Comparison of ENCODE assay signal across 8 cellular contexts in the genomic region with DNA sequence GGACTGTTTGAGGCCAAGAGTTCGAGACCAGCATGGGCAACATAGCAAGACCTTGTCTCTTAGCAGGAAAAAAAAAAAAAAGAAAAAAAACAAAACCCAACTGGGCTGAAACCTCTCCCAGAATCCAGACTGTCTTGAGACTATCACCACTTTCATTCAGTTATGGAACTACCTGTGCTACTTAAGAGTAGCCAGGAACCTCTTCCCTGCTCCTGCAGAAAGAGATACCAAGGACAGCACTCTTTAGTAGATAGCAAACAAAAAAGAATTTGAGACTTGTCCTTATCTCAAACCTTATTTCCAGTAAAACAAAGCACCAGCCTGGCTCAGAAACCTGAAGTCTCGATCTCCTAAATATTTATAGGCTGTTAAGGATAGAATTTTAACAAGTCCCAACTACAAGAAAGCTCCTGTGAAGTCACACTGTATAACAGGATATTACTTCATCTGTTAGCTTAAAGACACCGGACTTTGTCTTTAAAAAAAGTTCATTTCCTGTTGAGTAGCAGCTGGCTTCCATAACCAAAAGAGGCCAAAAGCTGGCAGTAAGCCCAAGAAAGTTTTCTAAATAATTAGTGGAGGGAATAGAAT. TPM values are rescaled to one million over a fixed set of nuclear protein-coding genes. Genes with fewer than 3 reads are reported as not detected.
DNase-seq lines count a peak whose midpoint lies in the region; ATAC-seq and TF ChIP-seq lines count a peak whose summit lies in the region.

No MANE protein-coding gene starts in this region.

- peaks cover 39% of the 10 kb centered on the region for H3K4me1 ChIP-seq in ACC112 (ENCODE audit: control insufficient read depth, insufficient read depth, low read length, unreplicated experiment)

- peaks cover 3% of the 10 kb centered on the region for H3K9me3 Mint-ChIP-seq in activated CD8-positive, alpha-beta T cell treated with anti-CD3 and anti-CD28 coated beads, Interleukin-2, amount 10 ng/mL, durations not matched to agents 7 days and 5 days (ENCODE audit: insufficient read depth)

- ATAC-seq in activated CD8-positive, alpha-beta T cell treated with anti-CD3 and anti-CD28 coated beads, Interleukin-2, amount 10 ng/mL, durations not matched to agents 7 days and 5 days: no peak
- ATAC-seq in left colon (peak; percentile 21), GM19328 (IDR thresholded peaks at IDR 0.05; ENCODE audit: unreplicated experiment) (no peak), HG02678 (IDR thresholded peaks at IDR 0.05; ENCODE audit: unreplicated experiment) (no peak)

- peak overlapping the region; percentile 46 for H3K4me3 Mint-ChIP-seq in activated CD8-positive, alpha-beta T cell treated with anti-CD3 and anti-CD28 coated beads, Interleukin-2, amount 10 ng/mL, durations not matched to agents 7 days and 5 days

- peaks cover 8% of the 10 kb centered on the region for H3K36me3 ChIP-seq in ACC112 (ENCODE audit: insufficient read depth, low read length)

- no peak for TF ChIP-seq CTCF in RWPE1 (conservative IDR thresholded peaks at IDR 0.05; ENCODE audit: low read depth)

- intact Hi-C loops in left colon (cut with DNase I, micrococcal nuclease): no loop called here

- peaks cover 76% of the 10 kb centered on the region for H3K4me1 Mint-ChIP-seq in activated CD8-positive, alpha-beta T cell treated with anti-CD3 and anti-CD28 coated beads, Interleukin-2, amount 10 ng/mL, durations not matched to agents 7 days and 5 days (ENCODE audit: low read depth)

- H2AFZ ChIP-seq in ACC112 (ENCODE audit: low read length, unreplicated experiment): no peak overlapping the region

- H3K27me3 Mint-ChIP-seq in activated CD8-positive, alpha-beta T cell treated with anti-CD3 and anti-CD28 coated beads, Interleukin-2, amount 10 ng/mL, durations not matched to agents 7 days and 5 days (ENCODE audit: low read depth): no peaks in the 10 kb centered on the region

- H3K4me3 ChIP-seq in ACC112 (ENCODE audit: low read depth, low read length): 0 out of 2 replicates have a peak overlapping the region, but pooled peaks have one; percentile 0

- POLR2A ChIA-PET in activated CD8-positive, alpha-beta T cell treated with anti-CD3 and anti-CD28 coated beads, Interleukin-2, amount 10 ng/mL, durations not matched to agents 7 days and 5 days (lab: Charles Lee): interaction anchor here (2.7 kb wide), 1 partner anchor 13 kb away, joined by 25 read pairs; no protein-coding TSS in a partner anchor
- POLR2A ChIA-PET in RWPE1 (lab: Yijun Ruan, JAX; ENCODE audit: low non-redundant PET): no interaction called here

- no peaks in the 10 kb centered on the region for H3K27me3 ChIP-seq in ACC112 (ENCODE audit: insufficient read depth, low read length)

- DNase-seq in HCEC 1CT: peak; percentile 80
- no peak for DNase-seq in activated CD8-positive, alpha-beta T cell treated with anti-CD3 and anti-CD28 coated beads, Interleukin-2, amount 10 ng/mL, durations not matched to agents 7 days and 5 days
- no peak for DNase-seq in left colon
- DNase-seq in activated gamma-delta T cell (lab: John Stamatoyannopoulos, UW): no peak
- no peak for DNase-seq in RWPE1 (ENCODE audit: low spot score)

- CTCF ChIA-PET in activated CD8-positive, alpha-beta T cell treated with anti-CD3 and anti-CD28 coated beads, Interleukin-2, amount 10 ng/mL, durations not matched to agents 7 days and 5 days (lab: Charles Lee): interaction anchor here (0.7 to 2.8 kb wide), 9 partner anchors 8 to 71 kb away, joined by 3 to 9 read pairs (median 5); no protein-coding TSS in a partner anchor
- CTCF ChIA-PET in RWPE1 (lab: Yijun Ruan, JAX): no interaction called here

- H3K36me3 Mint-ChIP-seq in activated CD8-positive, alpha-beta T cell treated with anti-CD3 and anti-CD28 coated beads, Interleukin-2, amount 10 ng/mL, durations not matched to agents 7 days and 5 days (ENCODE audit: low read depth): peaks cover 70% of the 10 kb centered on the region

- peak overlapping the region; percentile 87 for H3K27ac ChIP-seq in ACC112 (ENCODE audit: low read depth, low read length)
- no peak overlapping the region for H3K27ac ChIP-seq in RWPE1

- H3K27ac Mint-ChIP-seq in activated CD8-positive, alpha-beta T cell treated with anti-CD3 and anti-CD28 coated beads, Interleukin-2, amount 10 ng/mL, durations not matched to agents 7 days and 5 days: peak overlapping the region; percentile 68

- peaks cover 96% of the 10 kb centered on the region for H3K79me2 ChIP-seq in ACC112 (ENCODE audit: control insufficient read depth, insufficient read depth, low read length, unreplicated experiment)

RNA-seq across cellular contexts. Expression of a gene that starts 5.1 kb away (rescaled TPM):
- 10 to 100 TPM; 39.1 to 44.6 TPM for total RNA-seq in activated CD8-positive, alpha-beta T cell treated with anti-CD3 and anti-CD28 coated beads, Interleukin-2, amount 10 ng/mL, durations not matched to agents 7 days and 5 days
- total RNA-seq in left colon: 10 to 100 TPM; 22.2 to 27.6 TPM
